In the genomic region with DNA sequence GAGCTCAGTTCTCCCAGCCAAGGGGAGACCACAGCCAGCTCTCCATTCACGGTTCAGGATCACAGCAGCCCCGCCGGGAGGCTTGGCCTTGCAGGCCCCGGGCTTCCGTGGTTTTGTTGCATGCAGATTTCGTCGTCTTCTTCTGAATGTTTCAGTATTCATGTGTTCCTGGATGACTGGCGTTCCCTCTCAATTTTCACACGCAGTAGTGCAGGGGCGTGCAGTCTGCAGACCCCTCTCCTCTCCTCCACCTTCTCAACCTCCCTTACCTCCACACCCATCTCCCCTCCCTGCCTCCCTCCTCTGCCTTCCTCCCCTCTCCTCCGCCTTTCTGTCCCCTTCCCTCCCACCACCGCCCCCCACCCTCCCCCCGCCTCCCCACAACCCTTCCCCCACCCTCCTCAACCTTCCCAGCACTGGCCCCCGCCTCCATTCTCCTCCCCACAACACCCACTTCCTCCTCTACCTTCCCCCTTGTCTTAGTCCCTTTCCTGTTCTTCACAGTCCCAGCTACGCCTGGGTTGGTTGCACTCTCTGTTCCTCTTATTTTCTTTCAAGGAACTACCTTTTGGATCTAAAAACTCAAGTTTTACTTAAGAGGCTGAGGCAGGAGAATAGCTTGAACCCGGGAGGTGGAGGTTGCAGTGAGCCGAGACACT, we compare ENCODE assay signal across 8 cellular contexts. TPM values are rescaled to one million over a fixed set of nuclear protein-coding genes. Genes with fewer than 3 reads are reported as not detected.
A peak's percentile ranks its signal among the peaks of the same experiment; 100 is the strongest.
DNase-seq lines count a peak whose midpoint lies in the region; ATAC-seq and TF ChIP-seq lines count a peak whose summit lies in the region.

No MANE protein-coding gene starts in this region.

- peaks cover 32% of the 10 kb centered on the region for H3K4me1 Mint-ChIP-seq in activated T-helper 17 cell treated with anti-CD3 and anti-CD28 coated beads, Interleukin-2, amount 50 U/mL, for 72 hours

- peaks cover 6% of the 10 kb centered on the region for H3K36me3 Mint-ChIP-seq in activated T-helper 17 cell treated with anti-CD3 and anti-CD28 coated beads, Interleukin-2, amount 50 U/mL, for 72 hours (ENCODE audit: low read depth)

- H3K27ac Mint-ChIP-seq in activated T-helper 17 cell treated with anti-CD3 and anti-CD28 coated beads, Interleukin-2, amount 50 U/mL, for 72 hours, result peak overlapping the region; percentile 98

- H3K27me3 ChIP-seq in HL-60 (ENCODE audit: insufficient read depth, poor library complexity, severe bottlenecking), result no peaks in the 10 kb centered on the region
- no peaks in the 10 kb centered on the region for H3K27me3 ChIP-seq in mucosa of rectum (ENCODE audit: control insufficient read depth in 2 of 2, insufficient read depth in 2 of 2, low read length in 2 of 2)

- no peaks in the 10 kb centered on the region for H3K9me3 ChIP-seq in mucosa of rectum (ENCODE audit: control insufficient read depth in 2 of 2, low read length in 2 of 2)

- no peaks in the 10 kb centered on the region for H3K27me3 Mint-ChIP-seq in activated T-helper 17 cell treated with anti-CD3 and anti-CD28 coated beads, Interleukin-2, amount 50 U/mL, for 72 hours

- H3K4me1 ChIP-seq in mucosa of rectum (ENCODE audit: control insufficient read depth in 2 of 2, insufficient read depth in 2 of 2, low read length in 2 of 2), result peaks cover 4% of the 10 kb centered on the region in 2 donors

- H3K9ac ChIP-seq in mucosa of rectum (ENCODE audit: low read depth in 1 of 2, low read length in 2 of 2), result no peak overlapping the region

- H3K4me3 ChIP-seq in HL-60 (replicated peaks; ENCODE audit: insufficient read depth, low read length) (no peak overlapping the region), mucosa of rectum (ENCODE audit: low read length in 2 of 2) (peak overlapping the region in 1 of 2 donors; percentile 5)

- no peaks in the 10 kb centered on the region for H3K9me3 Mint-ChIP-seq in activated T-helper 17 cell treated with anti-CD3 and anti-CD28 coated beads, Interleukin-2, amount 50 U/mL, for 72 hours

- TF ChIP-seq CTCF in GM10266 (IDR thresholded peaks at IDR 0.05; ENCODE audit: control insufficient read depth, insufficient read depth, low read depth, missing control alignments) (no peak), HL-60 (IDR thresholded peaks at IDR 0.05; ENCODE audit: insufficient read depth, low read length) (no peak)

- DNase-seq in GM10266 (ENCODE audit: extremely low spot score), result peak; percentile 77
- DNase-seq in HL-60 (ENCODE audit: low read depth in 1 of 2, low spot score in 1 of 2), result peak; percentile 92 to 95
- no peak for DNase-seq in HCEC 1CT
- DNase-seq in superior temporal gyrus (ENCODE audit: extremely low spot score), result no peak
- DNase-seq in kidney glomerular epithelial cell (lab: John Stamatoyannopoulos, UW), result no peak

- H3K4me3 Mint-ChIP-seq in activated T-helper 17 cell treated with anti-CD3 and anti-CD28 coated beads, Interleukin-2, amount 50 U/mL, for 72 hours, result peak overlapping the region; percentile 80

- no peaks in the 10 kb centered on the region for H3K36me3 ChIP-seq in mucosa of rectum (ENCODE audit: control insufficient read depth in 2 of 2, insufficient read depth in 2 of 2, low read length in 2 of 2)

- H3K27ac ChIP-seq in HL-60 (replicated peaks) (peak overlapping the region; percentile 92), mucosa of rectum (ENCODE audit: low read depth in 2 of 2, low read length in 2 of 2) (peak overlapping the region; percentile 29 to 43)

- peak; percentile 58 for ATAC-seq in activated T-helper 17 cell treated with anti-CD3 and anti-CD28 coated beads, Interleukin-2, amount 50 U/mL, for 72 hours (replicated peaks)
- no peak for ATAC-seq in HG02678 (IDR thresholded peaks at IDR 0.05; ENCODE audit: unreplicated experiment)

RNA-seq across cellular contexts. Expression of gene SLC19A1, which starts 8.4 kb away (rescaled TPM):
- total RNA-seq in activated T-helper 17 cell treated with anti-CD3 and anti-CD28 coated beads, Interleukin-2, amount 50 U/mL, for 72 hours, result 10 to 100 TPM; 41.4 to 82.2 TPM

Comparison
In these comparisons a context has a peak if more than half of its experiments do, and no peak if none do; other contexts are left out.
1. DNase-seq: peak in GM10266 (single experiment) and HL-60 (2 of 2); none in HCEC 1CT (single experiment), superior temporal gyrus (single experiment) and kidney glomerular epithelial cell (single experiment).